26 cellular contexts compared by ENCODE assay signal in the genomic region with DNA sequence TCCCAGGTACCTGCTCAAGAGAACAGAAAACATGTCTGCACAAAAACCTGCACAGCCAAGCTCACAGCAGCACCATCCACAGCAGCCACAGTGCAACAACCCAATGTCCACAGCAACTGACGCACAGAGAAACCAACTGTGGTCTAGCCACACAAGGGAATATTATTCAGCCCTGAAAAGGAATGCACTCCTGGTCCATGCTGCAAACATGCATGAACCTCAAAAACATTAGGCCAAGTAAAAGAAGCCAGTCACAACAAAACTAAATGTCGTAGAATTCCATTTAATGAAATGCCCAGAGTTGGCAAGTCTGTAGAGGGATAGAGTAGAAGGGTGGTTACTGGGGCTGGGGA.
DNase-seq lines count a peak whose midpoint lies in the region; ATAC-seq, FAIRE-seq and TF ChIP-seq lines count a peak whose summit lies in the region.
"Had no signal": no experiment of that assay in that cellular context is flagged by ENCODE, and none has a peak within 500 bp of the region (broad histone marks: within the 10 kb centered on the region; RNA-seq: fewer than 3 reads in every experiment).

No MANE protein-coding gene starts in this region.

- H4K91ac ChIP-seq in H1 (replicated peaks; ENCODE audit: insufficient read length, low read length) = no peak overlapping the region

- H4K20me1 ChIP-seq in H1 (replicated peaks in 1 of 2; ENCODE audit: control insufficient read depth in 1 of 2, insufficient read depth in 2 of 2, low read length in 2 of 2) = no peaks in the 10 kb centered on the region

- H3K23me2 ChIP-seq in H1 (ENCODE audit: low read depth, low read length) = peaks cover 2% of the 10 kb centered on the region; the same call in 1 of the 2 replicates

- ATAC-seq in activated naive CD8-positive, alpha-beta T cell treated with anti-CD3 and anti-CD28 coated beads, Interleukin-2, amount 50 U/mL, for 24 hours = no peak
- ATAC-seq: PC-3, Right ventricle myocardium inferior had no signal

- no peak for TF ChIP-seq EP300 in H1 (IDR thresholded peaks at IDR 0.05; ENCODE audit: borderline replicate concordance in 1 of 2, low read depth in 2 of 2, low read length in 2 of 2)

- no peaks in the 10 kb centered on the region for H3K79me1 ChIP-seq in H1 (ENCODE audit: low read depth, low read length)

- peak; percentile 0 for DNase-seq in activated naive CD8-positive, alpha-beta T cell treated with anti-CD3 and anti-CD28 coated beads, Interleukin-2, amount 50 U/mL, for 24 hours
- DNase-seq in activated naive CD8-positive, alpha-beta T cell treated with anti-CD3 and anti-CD28 coated beads for 36 hours = no peak
- DNase-seq in HFFc6 = no peak
- no peak for DNase-seq in H1 (ENCODE audit: low read depth in 1 of 2, low spot score in 2 of 2)
- peak; percentile 8 for DNase-seq in stimulated activated CD8-positive, alpha-beta memory T cell treated with anti-CD3 and anti-CD28 coated beads, Interleukin-4, amount 100 ng/mL, for 48 hours
- DNase-seq in kidney tubule cell (ENCODE audit: low spot score) = no peak
- DNase-seq in amygdala (lab: John Stamatoyannopoulos, UW) = no peak
- DNase-seq: AML-193; C1 segment of cervical spinal cord; CD4-positive, alpha-beta memory T cell; COR-L47; DMS53; KBM-7; MV-4-11; NCI-H1105; NCI-H1436 treated with DMSO at 0.1 percent for 48 hours; NCI-H1930; NCI-H2107; NCI-H446 treated with DMSO at 0.1 percent for 48 hours; NCI-H526; NCI-H82; NK-92 treated with Interleukin-12 subunit alpha and Interleukin-12 subunit beta, amount 100 ng/mL, for 24 hours; PC-3 had no signal

- no peak overlapping the region for H3K4me3 Mint-ChIP-seq in activated naive CD8-positive, alpha-beta T cell treated with anti-CD3 and anti-CD28 coated beads, Interleukin-2, amount 50 U/mL, for 24 hours
- H3K4me3 Mint-ChIP-seq in activated naive CD8-positive, alpha-beta T cell treated with anti-CD3 and anti-CD28 coated beads for 36 hours = no peak overlapping the region
- H3K4me3 Mint-ChIP-seq in HFFc6 = no peak overlapping the region
- H3K4me3 Mint-ChIP-seq: CD4-positive, alpha-beta memory T cell had no signal

- no peak overlapping the region for H3K4ac ChIP-seq in H1 (replicated peaks; ENCODE audit: insufficient read length, low read depth, low read length)

- FAIRE-seq in H1 (lab: Jason Lieb, UNC) = no peak
- FAIRE-seq: A204.1 had no signal

- H2AK5ac ChIP-seq in H1 (ENCODE audit: low read depth, low read length) = no peak overlapping the region

- no peak for TF ChIP-seq RAD21 in H1 (IDR thresholded peaks at IDR 0.05 in 1 of 2, conservative IDR thresholded peaks at IDR 0.05 in 1 of 2; ENCODE audit: low read depth in 2 of 2, low read length in 2 of 2)

- 0 out of 2 replicates have a peak overlapping the region, but pooled peaks have one; percentile 44 for H2BK5ac ChIP-seq in H1 (ENCODE audit: low read depth, low read length)

- 84% methylated on average over 2 of the region's 2 CpGs; no CpG with 5 or more reads in 1 of the 2 experiments for WGBS in H1 (ENCODE audit: extremely low coverage in 1 of 2, insufficient coverage in 1 of 2, insufficient read length in 1 of 2, insufficient replicate concordance in 2 of 2, low coverage in 1 of 2, low lambda C conversion rate in 2 of 2, missing lambda C conversion rate in 1 of 2), 2 experiments

- H2BK12ac ChIP-seq in H1 (ENCODE audit: low read depth, low read length) = no peak overlapping the region

- H3K9me3 ChIP-seq in H1 (ENCODE audit: insufficient read depth in 2 of 2, low read depth in 1 of 2, low read length in 1 of 2) = peaks cover under 1% of the 10 kb centered on the region in 2 experiments; a peak in 2 of 4 replicates
- H3K9me3 ChIP-seq: SJSA1 had no signal

- no peak overlapping the region for H3K9ac ChIP-seq in H1 (replicated peaks in 1 of 4; ENCODE audit: extremely low read depth in 1 of 4, low read depth in 3 of 4, low read length in 3 of 4)

- peaks cover 0 to 3% (median 0%) of the 10 kb centered on the region in 4 experiments; a peak in 1 of 7 replicates for H3K4me1 ChIP-seq in H1 (replicated peaks in 1 of 4; ENCODE audit: control insufficient read depth in 3 of 4, insufficient read depth in 4 of 4, low read length in 3 of 4)

- no peak for TF ChIP-seq POLR2A in H1 (IDR thresholded peaks at IDR 0.05; ENCODE audit: control extremely low read depth in 1 of 2, low read depth in 2 of 2, low read length in 2 of 2)

- no peaks in the 10 kb centered on the region for H3K36me3 Mint-ChIP-seq in activated naive CD8-positive, alpha-beta T cell treated with anti-CD3 and anti-CD28 coated beads, Interleukin-2, amount 50 U/mL, for 24 hours (ENCODE audit: low read depth)
- no peaks in the 10 kb centered on the region for H3K36me3 Mint-ChIP-seq in activated naive CD8-positive, alpha-beta T cell treated with anti-CD3 and anti-CD28 coated beads for 36 hours
- peaks cover 35% of the 10 kb centered on the region for H3K36me3 Mint-ChIP-seq in HFFc6 (ENCODE audit: low read depth)
- H3K36me3 Mint-ChIP-seq: CD4-positive, alpha-beta memory T cell had no signal

- H3K4me2 ChIP-seq in H1 (ENCODE audit: insufficient read depth in 1 of 2, low read depth in 2 of 2, low read length in 2 of 2) = no peak overlapping the region

- H4K5ac ChIP-seq in H1 (ENCODE audit: insufficient read length, low read depth, low read length) = no peak overlapping the region

- no peak overlapping the region for H2BK120ac ChIP-seq in H1 (replicated peaks; ENCODE audit: low read depth, low read length)

- no peak overlapping the region for H3K23ac ChIP-seq in H1 (ENCODE audit: insufficient read length)

- H3K4me1 Mint-ChIP-seq in activated naive CD8-positive, alpha-beta T cell treated with anti-CD3 and anti-CD28 coated beads, Interleukin-2, amount 50 U/mL, for 24 hours = peaks cover 13% of the 10 kb centered on the region
- H3K4me1 Mint-ChIP-seq in activated naive CD8-positive, alpha-beta T cell treated with anti-CD3 and anti-CD28 coated beads for 36 hours = peaks cover 8% of the 10 kb centered on the region
- H3K4me1 Mint-ChIP-seq in HFFc6 (ENCODE audit: low read depth) = peaks cover 36% of the 10 kb centered on the region
- H3K4me1 Mint-ChIP-seq: CD4-positive, alpha-beta memory T cell had no signal

- no peaks in the 10 kb centered on the region for H3K27me3 Mint-ChIP-seq in activated naive CD8-positive, alpha-beta T cell treated with anti-CD3 and anti-CD28 coated beads, Interleukin-2, amount 50 U/mL, for 24 hours
- peaks cover 5% of the 10 kb centered on the region for H3K27me3 Mint-ChIP-seq in activated naive CD8-positive, alpha-beta T cell treated with anti-CD3 and anti-CD28 coated beads for 36 hours
- H3K27me3 Mint-ChIP-seq in HFFc6 (ENCODE audit: insufficient read depth) = peaks cover 2% of the 10 kb centered on the region

- H3K14ac ChIP-seq in H1 (ENCODE audit: insufficient read length) = no peak overlapping the region

- TF ChIP-seq CTCF in HFFc6 (IDR thresholded peaks at IDR 0.05) (no peak), H1 (IDR thresholded peaks at IDR 0.05; ENCODE audit: control extremely low read depth in 1 of 3, insufficient read depth in 1 of 3, low read depth in 1 of 3, low read length in 3 of 3) (no peak)

- H2BK20ac ChIP-seq in H1 (ENCODE audit: low read length) = peak overlapping the region; percentile 32; the same call in 1 of the 2 replicates

- no peaks in the 10 kb centered on the region for H3K27me3 ChIP-seq in H1 (replicated peaks in 1 of 4; ENCODE audit: control insufficient read depth in 3 of 4, extremely low read depth in 1 of 4, insufficient read depth in 3 of 4, low read length in 3 of 4)
- H3K27me3 ChIP-seq: SJSA1 had no signal

- POLR2A ChIA-PET in H1 (lab: Charles Lee; ENCODE audit: partially characterized antibody) = no interaction called here

- H3K79me2 ChIP-seq in H1 (ENCODE audit: control insufficient read depth in 1 of 2, insufficient read depth in 2 of 2, low read length in 2 of 2) = no peaks in the 10 kb centered on the region

- no peaks in the 10 kb centered on the region for H3K36me3 ChIP-seq in H1 (ENCODE audit: control insufficient read depth in 2 of 4, insufficient read depth in 4 of 4, low read length in 3 of 4)
- H3K36me3 ChIP-seq: SJSA1 had no signal

- no peak overlapping the region for H4K8ac ChIP-seq in H1 (ENCODE audit: extremely low read depth, insufficient read depth, low read length)

- no peak overlapping the region for H3K56ac ChIP-seq in H1 (replicated peaks; ENCODE audit: insufficient read length, low read depth, low read length)

- peaks cover 3% of the 10 kb centered on the region for H3K9me3 Mint-ChIP-seq in activated naive CD8-positive, alpha-beta T cell treated with anti-CD3 and anti-CD28 coated beads, Interleukin-2, amount 50 U/mL, for 24 hours
- H3K9me3 Mint-ChIP-seq in activated naive CD8-positive, alpha-beta T cell treated with anti-CD3 and anti-CD28 coated beads for 36 hours = peaks cover 1% of the 10 kb centered on the region
- H3K9me3 Mint-ChIP-seq in HFFc6 = peaks cover 6% of the 10 kb centered on the region

- peak overlapping the region; percentile 81; the same call in 1 of the 2 replicates for H2BK15ac ChIP-seq in H1 (ENCODE audit: low read length)

- no peak overlapping the region for H3K4me3 ChIP-seq in H1 (ENCODE audit: extremely low read depth in 1 of 4, insufficient read depth in 2 of 4, low read depth in 3 of 4, low read length in 4 of 4)
- H3K4me3 ChIP-seq: SJSA1 had no signal

- CTCF ChIA-PET in H1 (lab: Charles Lee; ENCODE audit: partially characterized antibody) = interaction anchor here (1.1 to 1.2 kb wide), 2 partner anchors 62 to 238 kb away, joined by 3 to 4 read pairs; no protein-coding TSS in a partner anchor

- H3K18ac ChIP-seq in H1 (ENCODE audit: extremely low read depth, low read length) = no peak overlapping the region

- H3K27ac Mint-ChIP-seq in activated naive CD8-positive, alpha-beta T cell treated with anti-CD3 and anti-CD28 coated beads, Interleukin-2, amount 50 U/mL, for 24 hours = no peak overlapping the region
- no peak overlapping the region for H3K27ac Mint-ChIP-seq in activated naive CD8-positive, alpha-beta T cell treated with anti-CD3 and anti-CD28 coated beads for 36 hours
- H3K27ac Mint-ChIP-seq in HFFc6 = 0 out of 2 replicates have a peak overlapping the region, but pooled peaks have one; percentile 26
- H3K27ac Mint-ChIP-seq: CD4-positive, alpha-beta memory T cell had no signal

- no peak overlapping the region for H2AFZ ChIP-seq in H1 (ENCODE audit: low read length)

- H3K27ac ChIP-seq in H1 (ENCODE audit: low read depth, low read length) = no peak overlapping the region
- H3K27ac ChIP-seq: SJSA1 had no signal

TF ChIP-seq in H1, 55 proteins besides CTCF, POLR2A, EP300 and RAD21:
- 0 out of 2 replicates have a peak, but pooled peaks have one; percentile 26 for TF ChIP-seq KDM1A (IDR thresholded peaks at IDR 0.05; ENCODE audit: borderline replicate concordance, low read length)
- no peak for TF ChIP-seq SUZ12 (IDR thresholded peaks at IDR 0.05; ENCODE audit: low read length)

Comparison
In these comparisons a context has a peak if more than half of its experiments do, and no peak if none do; other contexts are left out.
1. DNase-seq: peak in activated naive CD8-positive, alpha-beta T cell treated with anti-CD3 and anti-CD28 coated beads, Interleukin-2, amount 50 U/mL, for 24 hours (single experiment) and stimulated activated CD8-positive, alpha-beta memory T cell treated with anti-CD3 and anti-CD28 coated beads, Interleukin-4, amount 100 ng/mL, for 48 hours (single experiment); none in activated naive CD8-positive, alpha-beta T cell treated with anti-CD3 and anti-CD28 coated beads for 36 hours (single experiment), HFFc6 (single experiment), H1 (0 of 2), kidney tubule cell (single experiment) and amygdala (0 of 56).